In genomic region chr9:114029311-114030170, GRCh38 we compare ENCODE assay signal across 17 cellular contexts. TPM values are rescaled to one million over a fixed set of nuclear protein-coding genes. Genes with fewer than 3 reads are reported as not detected.
DNase-seq lines count a peak whose midpoint lies in the region; ATAC-seq and TF ChIP-seq lines count a peak whose summit lies in the region.
"Had no signal": no experiment of that assay in that cellular context is flagged by ENCODE, and none has a peak within 500 bp of the region (broad histone marks: within the 10 kb centered on the region; RNA-seq: fewer than 3 reads in every experiment).

No MANE protein-coding gene starts in this region.

- no peak for DNase-seq in activated naive CD4-positive, alpha-beta T cell treated with anti-CD3 and anti-CD28 coated beads, Interleukin-2, amount 50 U/mL, for 72 hours (ENCODE audit: low spot score in 2 of 2)
- DNase-seq in activated naive CD4-positive, alpha-beta T cell treated with anti-CD3 and anti-CD28 coated beads, Interleukin-2, amount 10 ng/mL, durations not matched to agents 7 days and 5 days: no peak
- DNase-seq in endothelial cell (ENCODE audit: low spot score) (no peak), lung microvascular endothelial cell (ENCODE audit: low read depth in 2 of 2) (peak; percentile 41 to 48), vagina (ENCODE audit: extremely low spot score in 2 of 2) (peak; percentile 32 to 55), glutamatergic neuron (no peak), DMS114 treated with DMSO at 0.1 percent for 48 hours (lab: John Stamatoyannopoulos, UW; ENCODE audit: unreplicated experiment) (no peak)
- no peak for DNase-seq in stimulated activated CD4-positive, alpha-beta T cell treated with anti-CD3 and anti-CD28 coated beads, Interleukin-2, amount 100 ng/mL, for 48 hours
- DNase-seq: AML-193; CD4-positive, alpha-beta T cell; KG1; NCI-H1048; NCI-H146; NCI-H2107; NCI-H69; PC-9 had no signal

- H3K4me3 ChIP-seq in vagina: no peak overlapping the region
- H3K4me3 ChIP-seq: A549, PC-9 had no signal

- CTCF ChIA-PET in activated naive CD4-positive, alpha-beta T cell treated with anti-CD3 and anti-CD28 coated beads, Interleukin-2, amount 10 ng/mL, durations not matched to agents 7 days and 5 days (lab: Charles Lee): no interaction called here

- peak overlapping the region; percentile 38 to 61 for H3K27ac Mint-ChIP-seq in activated naive CD4-positive, alpha-beta T cell treated with anti-CD3 and anti-CD28 coated beads, Interleukin-2, amount 50 U/mL, for 72 hours
- no peak overlapping the region for H3K27ac Mint-ChIP-seq in activated naive CD4-positive, alpha-beta T cell treated with anti-CD3 and anti-CD28 coated beads, Interleukin-2, amount 10 ng/mL, durations not matched to agents 7 days and 5 days
- H3K27ac Mint-ChIP-seq in endothelial cell (ENCODE audit: unreplicated experiment) (no peak overlapping the region), glutamatergic neuron (ENCODE audit: unreplicated experiment) (no peak overlapping the region)
- H3K27ac Mint-ChIP-seq: CD4-positive, alpha-beta T cell had no signal

- ATAC-seq in activated naive CD4-positive, alpha-beta T cell treated with anti-CD3 and anti-CD28 coated beads, Interleukin-2, amount 50 U/mL, for 72 hours: no peak
- ATAC-seq: A549 had no signal

- H3K27me3 Mint-ChIP-seq in activated naive CD4-positive, alpha-beta T cell treated with anti-CD3 and anti-CD28 coated beads, Interleukin-2, amount 10 ng/mL, durations not matched to agents 7 days and 5 days: peaks cover 5% of the 10 kb centered on the region
- H3K27me3 Mint-ChIP-seq in endothelial cell (ENCODE audit: unreplicated experiment): peaks cover 8% of the 10 kb centered on the region
- H3K27me3 Mint-ChIP-seq in glutamatergic neuron (ENCODE audit: unreplicated experiment): peaks cover 5% of the 10 kb centered on the region
- H3K27me3 Mint-ChIP-seq: CD4-positive, alpha-beta T cell had no signal

- H3K4me1 ChIP-seq in vagina: no peaks in the 10 kb centered on the region
- H3K4me1 ChIP-seq: A549 had no signal

- no peaks in the 10 kb centered on the region for H3K9me3 ChIP-seq in vagina

- TF ChIP-seq CTCF in endothelial cell (IDR thresholded peaks at IDR 0.05; ENCODE audit: unreplicated experiment) (no peak), vagina (IDR thresholded peaks at IDR 0.05) (no peak), glutamatergic neuron (IDR thresholded peaks at IDR 0.05; ENCODE audit: partially characterized antibody, unreplicated experiment) (no peak)

- H3K4me1 Mint-ChIP-seq in activated naive CD4-positive, alpha-beta T cell treated with anti-CD3 and anti-CD28 coated beads, Interleukin-2, amount 10 ng/mL, durations not matched to agents 7 days and 5 days: no peaks in the 10 kb centered on the region
- H3K4me1 Mint-ChIP-seq in endothelial cell (ENCODE audit: unreplicated experiment): peaks cover 17% of the 10 kb centered on the region
- peaks cover 22% of the 10 kb centered on the region for H3K4me1 Mint-ChIP-seq in glutamatergic neuron (ENCODE audit: low read depth, unreplicated experiment)

- no peaks in the 10 kb centered on the region for H3K27me3 ChIP-seq in vagina

- peaks cover 4 to 6% of the 10 kb centered on the region in 2 donors for H3K9me3 Mint-ChIP-seq in activated naive CD4-positive, alpha-beta T cell treated with anti-CD3 and anti-CD28 coated beads, Interleukin-2, amount 50 U/mL, for 72 hours
- peaks cover 11% of the 10 kb centered on the region for H3K9me3 Mint-ChIP-seq in activated naive CD4-positive, alpha-beta T cell treated with anti-CD3 and anti-CD28 coated beads, Interleukin-2, amount 10 ng/mL, durations not matched to agents 7 days and 5 days
- H3K9me3 Mint-ChIP-seq in endothelial cell (ENCODE audit: unreplicated experiment) (no peaks in the 10 kb centered on the region), glutamatergic neuron (ENCODE audit: unreplicated experiment) (peaks cover 21% of the 10 kb centered on the region)
- H3K9me3 Mint-ChIP-seq: CD4-positive, alpha-beta T cell had no signal

- intact Hi-C loops in vagina (cut with DNase I): loop anchor here (5.0 kb wide), 1 partner anchor 222 kb away; no protein-coding TSS in a partner anchor

- no peak overlapping the region for H3K4me3 Mint-ChIP-seq in activated naive CD4-positive, alpha-beta T cell treated with anti-CD3 and anti-CD28 coated beads, Interleukin-2, amount 10 ng/mL, durations not matched to agents 7 days and 5 days
- peak overlapping the region; percentile 43 for H3K4me3 Mint-ChIP-seq in endothelial cell (ENCODE audit: unreplicated experiment)
- no peak overlapping the region for H3K4me3 Mint-ChIP-seq in glutamatergic neuron (ENCODE audit: unreplicated experiment)
- H3K4me3 Mint-ChIP-seq: CD4-positive, alpha-beta T cell had no signal

- H3K36me3 Mint-ChIP-seq in activated naive CD4-positive, alpha-beta T cell treated with anti-CD3 and anti-CD28 coated beads, Interleukin-2, amount 50 U/mL, for 72 hours: peaks cover 6 to 7% of the 10 kb centered on the region in 2 donors
- no peaks in the 10 kb centered on the region for H3K36me3 Mint-ChIP-seq in activated naive CD4-positive, alpha-beta T cell treated with anti-CD3 and anti-CD28 coated beads, Interleukin-2, amount 10 ng/mL, durations not matched to agents 7 days and 5 days
- peaks cover 40% of the 10 kb centered on the region for H3K36me3 Mint-ChIP-seq in endothelial cell (ENCODE audit: low read depth, unreplicated experiment)
- peaks cover 18% of the 10 kb centered on the region for H3K36me3 Mint-ChIP-seq in glutamatergic neuron (ENCODE audit: unreplicated experiment)

- TF ChIP-seq POLR2A in vagina (IDR thresholded peaks at IDR 0.05): no peak

- no peak overlapping the region for H3K27ac ChIP-seq in vagina
- H3K27ac ChIP-seq: A549, PC-9 had no signal

- no peaks in the 10 kb centered on the region for H3K36me3 ChIP-seq in vagina

RNA-seq across cellular contexts. Expression of gene AMBP, which starts 48.6 kb away (rescaled TPM):
- not detected for total RNA-seq in activated naive CD4-positive, alpha-beta T cell treated with anti-CD3 and anti-CD28 coated beads, Interleukin-2, amount 50 U/mL, for 72 hours
- total RNA-seq in endothelial cell (ENCODE audit: unreplicated experiment) (not detected), lung microvascular endothelial cell (not detected in 2 replicates), vagina (not detected), glutamatergic neuron (ENCODE audit: unreplicated experiment) (0.29 TPM)
- total RNA-seq: CD4-positive, alpha-beta T cell; PC-9 had no signal

Comparison
In these comparisons a context has a peak if more than half of its experiments do, and no peak if none do; other contexts are left out.
1. H3K27ac Mint-ChIP-seq: peak in activated naive CD4-positive, alpha-beta T cell treated with anti-CD3 and anti-CD28 coated beads, Interleukin-2, amount 50 U/mL, for 72 hours (2 of 2); none in activated naive CD4-positive, alpha-beta T cell treated with anti-CD3 and anti-CD28 coated beads, Interleukin-2, amount 10 ng/mL, durations not matched to agents 7 days and 5 days (single experiment), endothelial cell (single experiment) and glutamatergic neuron (single experiment).
2. DNase-seq: peak in lung microvascular endothelial cell (2 of 2) and vagina (2 of 2); none in activated naive CD4-positive, alpha-beta T cell treated with anti-CD3 and anti-CD28 coated beads, Interleukin-2, amount 50 U/mL, for 72 hours (0 of 2), activated naive CD4-positive, alpha-beta T cell treated with anti-CD3 and anti-CD28 coated beads, Interleukin-2, amount 10 ng/mL, durations not matched to agents 7 days and 5 days (single experiment), endothelial cell (single experiment), stimulated activated CD4-positive, alpha-beta T cell treated with anti-CD3 and anti-CD28 coated beads, Interleukin-2, amount 100 ng/mL, for 48 hours (0 of 2), glutamatergic neuron (single experiment) and DMS114 treated with DMSO at 0.1 percent for 48 hours (single experiment).